20 cellular contexts compared by ENCODE assay signal in genomic region chr3:119085070-119085439, GRCh38. TPM values are rescaled to one million over a fixed set of nuclear protein-coding genes. Genes with fewer than 3 reads are reported as not detected.
DNase-seq lines count a peak whose midpoint lies in the region; ATAC-seq, FAIRE-seq and TF ChIP-seq lines count a peak whose summit lies in the region.
"Had no signal": no experiment of that assay in that cellular context is flagged by ENCODE, and none has a peak within 500 bp of the region (broad histone marks: within the 10 kb centered on the region; RNA-seq: fewer than 3 reads in every experiment).

No MANE protein-coding gene starts in this region.

- no peak for TF ChIP-seq EP300 in H1 (IDR thresholded peaks at IDR 0.05; ENCODE audit: borderline replicate concordance in 1 of 2, low read depth in 2 of 2, low read length in 2 of 2)

- H3K36me3 ChIP-seq in HCT116 (ENCODE audit: control insufficient read depth in 1 of 2, insufficient read depth in 2 of 2, low read length in 2 of 2) (no peaks in the 10 kb centered on the region), H1 (ENCODE audit: control insufficient read depth in 2 of 4, insufficient read depth in 4 of 4, low read length in 3 of 4) (no peaks in the 10 kb centered on the region), mesendoderm (ENCODE audit: control insufficient read depth, insufficient read depth, low read length) (no peaks in the 10 kb centered on the region), body of pancreas (replicated peaks in 1 of 2; ENCODE audit: insufficient read depth in 1 of 2, low read depth in 2 of 2) (no peaks in the 10 kb centered on the region)
- H3K36me3 ChIP-seq: BE2C, MG63 had no signal

- H3K4me1 ChIP-seq in HCT116 (ENCODE audit: control insufficient read depth in 1 of 2, insufficient read depth in 2 of 2, low read length in 2 of 2) (peaks cover 4 to 15% of the 10 kb centered on the region in 2 experiments; a peak in 3 of 4 replicates), H1 (replicated peaks in 1 of 4; ENCODE audit: control insufficient read depth in 3 of 4, insufficient read depth in 4 of 4, low read length in 3 of 4) (no peaks in the 10 kb centered on the region), mesendoderm (ENCODE audit: control insufficient read depth, low read depth, low read length) (no peaks in the 10 kb centered on the region), body of pancreas (no peaks in the 10 kb centered on the region)
- H3K4me1 ChIP-seq: BE2C had no signal

- CTCF ChIA-PET in HCT116 (lab: Charles Lee) (interaction anchor here (0.9 to 1.9 kb wide), 3 partner anchors 200 to 202 kb away, joined by 3 to 10 read pairs (median 4); no protein-coding TSS in a partner anchor), H1 (lab: Charles Lee; ENCODE audit: partially characterized antibody) (interaction anchor here (1.0 to 18.0 kb wide), 8 partner anchors 10 to 205 kb away, joined by 3 to 619 read pairs (median 3); no protein-coding TSS in a partner anchor)

- H3K23me2 ChIP-seq in H1 (ENCODE audit: low read depth, low read length): 0 out of 2 replicates have a peak, but pooled peaks cover 2% of the 10 kb centered on the region

- no peaks in the 10 kb centered on the region for H3K9me2 ChIP-seq in HCT116 (ENCODE audit: insufficient read depth)

- H4K91ac ChIP-seq in H1 (replicated peaks; ENCODE audit: insufficient read length, low read length): no peak overlapping the region

- H2AFZ ChIP-seq in HCT116 (ENCODE audit: low read depth, low read length, poor library complexity, severe bottlenecking): no peak overlapping the region
- H2AFZ ChIP-seq in H1 (ENCODE audit: low read length): no peak overlapping the region

- TF ChIP-seq CTCF in HCT116 (IDR thresholded peaks at IDR 0.05 in 2 of 3, conservative IDR thresholded peaks at IDR 0.05 in 1 of 3; ENCODE audit: borderline replicate concordance in 1 of 3, insufficient read depth in 1 of 3, low read depth in 2 of 3, low read length in 2 of 3): peak in 2 of 3 experiments; percentile 8 to 16; a peak in 1 of 6 replicates
- TF ChIP-seq CTCF in H1 (IDR thresholded peaks at IDR 0.05; ENCODE audit: control extremely low read depth in 1 of 3, insufficient read depth in 1 of 3, low read depth in 1 of 3, low read length in 3 of 3): peak in 2 of 3 experiments; percentile 30 to 40; a peak in 1 of 4 replicates
- no peak for TF ChIP-seq CTCF in body of pancreas (IDR thresholded peaks at IDR 0.05)

- BruUV-seq in HCT116 (replicated peaks; lab: Mats Ljungman, UMichigan): no TSS peak

- no peak overlapping the region for H2BK20ac ChIP-seq in H1 (ENCODE audit: low read length)

- TF ChIP-seq POLR2A in HCT116 (IDR thresholded peaks at IDR 0.05; ENCODE audit: borderline replicate concordance, extremely low read depth, insufficient read depth, insufficient read length) (no peak), H1 (IDR thresholded peaks at IDR 0.05; ENCODE audit: control extremely low read depth in 1 of 2, low read depth in 2 of 2, low read length in 2 of 2) (no peak), body of pancreas (IDR thresholded peaks at IDR 0.05) (no peak)

- H3K79me1 ChIP-seq in H1 (ENCODE audit: low read depth, low read length) (no peaks in the 10 kb centered on the region), mesendoderm (ENCODE audit: low read length) (no peaks in the 10 kb centered on the region)

- RAD21 ChIA-PET in HCT116 (lab: Charles Lee; ENCODE audit: low non-redundant PET in 1 of 2, low total read pairs in 2 of 2, uncharacterized antibody in 2 of 2, unreplicated experiment in 2 of 2): no interaction called here

- H4K8ac ChIP-seq in H1 (ENCODE audit: extremely low read depth, insufficient read depth, low read length) (no peak overlapping the region), mesendoderm (ENCODE audit: low read depth, low read length) (no peak overlapping the region)

- FAIRE-seq in H1 (lab: Jason Lieb, UNC): peak; percentile 62
- FAIRE-seq: A204.1 had no signal

- intact Hi-C loops in HCT116 (cut with micrococcal nuclease): no loop called here
- intact Hi-C loops in body of pancreas (cut with DNase I): no loop called here

- H2BK120ac ChIP-seq in H1 (replicated peaks; ENCODE audit: low read depth, low read length) (no peak overlapping the region), mesendoderm (ENCODE audit: low read depth, low read length) (no peak overlapping the region)

- H3K56ac ChIP-seq in H1 (replicated peaks; ENCODE audit: insufficient read length, low read depth, low read length) (no peak overlapping the region), mesendoderm (ENCODE audit: low read length) (no peak overlapping the region)

- H3K4me3 ChIP-seq in HCT116 (replicated peaks in 1 of 2; ENCODE audit: low read depth in 1 of 2, low read length in 2 of 2) (no peak overlapping the region), H1 (ENCODE audit: extremely low read depth in 1 of 4, insufficient read depth in 2 of 4, low read depth in 3 of 4, low read length in 4 of 4) (no peak overlapping the region), mesendoderm (ENCODE audit: low read length) (no peak overlapping the region), body of pancreas (no peak overlapping the region)
- H3K4me3 ChIP-seq: MG63 had no signal

- H3K9me3 ChIP-seq in HCT116 (ENCODE audit: control insufficient read depth in 1 of 2, insufficient read depth in 1 of 2, low read depth in 1 of 2, low read length in 2 of 2) (no peaks in the 10 kb centered on the region), H1 (ENCODE audit: insufficient read depth in 2 of 2, low read depth in 1 of 2, low read length in 1 of 2) (no peaks in the 10 kb centered on the region), body of pancreas (no peaks in the 10 kb centered on the region)
- H3K9me3 ChIP-seq: BE2C, MG63 had no signal

- no peaks in the 10 kb centered on the region for H3K27me3 ChIP-seq in HCT116 (ENCODE audit: insufficient read depth, low read length)
- no peaks in the 10 kb centered on the region for H3K27me3 ChIP-seq in H1 (replicated peaks in 1 of 4; ENCODE audit: control insufficient read depth in 3 of 4, extremely low read depth in 1 of 4, insufficient read depth in 3 of 4, low read length in 3 of 4)
- H3K27me3 ChIP-seq in mesendoderm (ENCODE audit: insufficient read depth, low read length, poor library complexity): no peaks in the 10 kb centered on the region
- H3K27me3 ChIP-seq in body of pancreas: no peaks in the 10 kb centered on the region

- 0 out of 2 replicates have a peak, but pooled peaks have one; percentile 7 for TF ChIP-seq RAD21 in HCT116 (IDR thresholded peaks at IDR 0.05; ENCODE audit: low read depth)
- TF ChIP-seq RAD21 in H1 (IDR thresholded peaks at IDR 0.05 in 1 of 2, conservative IDR thresholded peaks at IDR 0.05 in 1 of 2; ENCODE audit: low read depth in 2 of 2, low read length in 2 of 2): peak; percentile 64 to 71

- no peak overlapping the region for H2AK5ac ChIP-seq in H1 (ENCODE audit: low read depth, low read length)
- H2AK5ac ChIP-seq in mesendoderm (ENCODE audit: low read length): no peak overlapping the region

- H2BK15ac ChIP-seq in H1 (ENCODE audit: low read length): no peak overlapping the region
- no peak overlapping the region for H2BK15ac ChIP-seq in mesendoderm (replicated peaks; ENCODE audit: low read depth)

- 89% methylated on average over 3 of the region's 3 CpGs; no CpG with 5 or more reads in 1 of the 2 experiments for WGBS in H1 (ENCODE audit: extremely low coverage in 1 of 2, insufficient coverage in 1 of 2, insufficient read length in 1 of 2, insufficient replicate concordance in 2 of 2, low coverage in 1 of 2, low lambda C conversion rate in 2 of 2, missing lambda C conversion rate in 1 of 2), 2 experiments
- WGBS in mesendoderm (ENCODE audit: extremely low coverage, insufficient coverage, low lambda C conversion rate): no CpG with 5 or more reads among the region's 3 CpGs
- 77 to 82% methylated on average over 3 of the region's 3 CpGs for WGBS in body of pancreas, 2 donors

- H3K27ac ChIP-seq in HCT116 (ENCODE audit: low read depth, low read length): no peak overlapping the region
- H3K27ac ChIP-seq in H1 (ENCODE audit: low read depth, low read length): no peak overlapping the region
- H3K27ac ChIP-seq in mesendoderm (ENCODE audit: low read depth, low read length): no peak overlapping the region
- no peak overlapping the region for H3K27ac ChIP-seq in body of pancreas

- H3K79me2 ChIP-seq in HCT116 (ENCODE audit: insufficient read depth, low read length) (no peaks in the 10 kb centered on the region), H1 (ENCODE audit: control insufficient read depth in 1 of 2, insufficient read depth in 2 of 2, low read length in 2 of 2) (no peaks in the 10 kb centered on the region), mesendoderm (ENCODE audit: control insufficient read depth, insufficient read depth, low read length) (no peaks in the 10 kb centered on the region)

- H4K5ac ChIP-seq in H1 (ENCODE audit: insufficient read length, low read depth, low read length): no peak overlapping the region
- H4K5ac ChIP-seq in mesendoderm (ENCODE audit: low read length): no peak overlapping the region

- ATAC-seq in HCT116 (peak; percentile 56), body of pancreas (no peak)

- no peak overlapping the region for H3K9ac ChIP-seq in HCT116 (ENCODE audit: low read length)
- H3K9ac ChIP-seq in H1 (replicated peaks in 1 of 4; ENCODE audit: extremely low read depth in 1 of 4, low read depth in 3 of 4, low read length in 3 of 4): no peak overlapping the region
- no peak overlapping the region for H3K9ac ChIP-seq in mesendoderm (ENCODE audit: low read length)

- POLR2A ChIA-PET in HCT116 (lab: Charles Lee) (interaction anchor here (0.6 kb wide), 1 partner anchor 44 kb away, joined by 3 read pairs; no protein-coding TSS in a partner anchor), H1 (lab: Charles Lee; ENCODE audit: partially characterized antibody) (no interaction called here)

- H2BK12ac ChIP-seq in H1 (ENCODE audit: low read depth, low read length): no peak overlapping the region

- H3K4ac ChIP-seq in H1 (replicated peaks; ENCODE audit: insufficient read length, low read depth, low read length) (no peak overlapping the region), mesendoderm (ENCODE audit: low read depth, low read length) (no peak overlapping the region)

- H2BK5ac ChIP-seq in H1 (ENCODE audit: low read depth, low read length): no peak overlapping the region
- no peak overlapping the region for H2BK5ac ChIP-seq in mesendoderm (ENCODE audit: low read length)

- DNase-seq in COR-L47 (lab: John Stamatoyannopoulos, UW) (peak; percentile 29), HCT116 (ENCODE audit: low read depth, low spot score) (peak; percentile 3), H1 (ENCODE audit: low read depth in 1 of 2, low spot score in 2 of 2) (no peak), mesendoderm (peak; percentile 22), body of pancreas (no peak), NCI-H1417 (lab: John Stamatoyannopoulos, UW) (no peak), NCI-H1436 treated with DMSO at 0.1 percent for 48 hours (lab: John Stamatoyannopoulos, UW) (no peak)
- DNase-seq: BE2C, EL, GF-D8, NCI-H1048, NCI-H1436, NCI-H1930, NCI-H2227 treated with DMSO at 0.1 percent for 48 hours, NCI-H510A treated with DMSO at 0.1 percent for 48 hours, RPMI8226, SHP77 had no signal

- H4K20me1 ChIP-seq in HCT116 (ENCODE audit: insufficient read depth): no peaks in the 10 kb centered on the region
- no peaks in the 10 kb centered on the region for H4K20me1 ChIP-seq in H1 (replicated peaks in 1 of 2; ENCODE audit: control insufficient read depth in 1 of 2, insufficient read depth in 2 of 2, low read length in 2 of 2)

- H3K18ac ChIP-seq in H1 (ENCODE audit: extremely low read depth, low read length) (no peak overlapping the region), mesendoderm (ENCODE audit: low read length) (no peak overlapping the region)

- H3K4me2 ChIP-seq in HCT116 (ENCODE audit: low read length) (peak overlapping the region; percentile 58), H1 (ENCODE audit: insufficient read depth in 1 of 2, low read depth in 2 of 2, low read length in 2 of 2) (no peak overlapping the region), mesendoderm (ENCODE audit: low read length) (no peak overlapping the region)

- no peak overlapping the region for H3K14ac ChIP-seq in H1 (ENCODE audit: insufficient read length)

- H3K23ac ChIP-seq in H1 (ENCODE audit: insufficient read length) (no peak overlapping the region), mesendoderm (ENCODE audit: low read length) (no peak overlapping the region)

RNA-seq across cellular contexts. Expression of gene IGSF11, which starts 50.4 kb away (rescaled TPM):
- total RNA-seq in HCT116 (2021; ENCODE audit: unreplicated experiment): not detected
- not detected in 2 replicates for polyA plus RNA-seq in HCT116 (2012)
- 1.1 and 1.6 TPM in 2 replicates for total RNA-seq in H1 (2021; fragmentation: NEBNext Ultra II Directional; extraction: Animal tissue kit (Norgen Biotek cat#: 25700))
- 3.8 and 4.1 TPM in 2 replicates for polyA plus RNA-seq in H1 (2011; rRNA removed)
- polyA plus RNA-seq in H1 (2011; cell fraction: cytosol; rRNA removed): 3.1 TPM
- 5.3 TPM for polyA plus RNA-seq in H1 (2011; cell fraction: nucleus; rRNA removed)
- polyA plus RNA-seq in H1 (2012, experiment 1 of 2): 1.3 to 1.9 TPM (median 1.5 TPM) in 4 replicates
- 0.73 TPM for polyA plus RNA-seq in H1 (2012, experiment 2 of 2)
- polyA plus RNA-seq in H1 (2013, experiment 1 of 2): 0.95 TPM
- polyA plus RNA-seq in H1 (2013, experiment 2 of 2): 0.96 TPM
- polyA minus RNA-seq in H1 (2011; rRNA and poly(A)+ RNA removed): 7.6 and 9.1 TPM in 2 replicates
- polyA minus RNA-seq in H1 (2011; cell fraction: cytosol; rRNA and poly(A)+ RNA removed): 2.6 TPM
- polyA minus RNA-seq in H1 (2011; cell fraction: nucleus; rRNA and poly(A)+ RNA removed): 8.9 TPM
- polyA plus RNA-seq in mesendoderm (2013, experiment 1 of 2): 0.22 TPM
- polyA plus RNA-seq in mesendoderm (2013, experiment 2 of 2): 0.24 TPM
- total RNA-seq in body of pancreas: 1 to 10 TPM; 3.0 to 9.1 TPM
- total RNA-seq: LHCN-M2 had no signal

Comparison
In these comparisons a context has a peak if more than half of its experiments do, and no peak if none do; other contexts are left out.
1. DNase-seq: peak in COR-L47 (single experiment), HCT116 (single experiment) and mesendoderm (single experiment); none in H1 (0 of 2), body of pancreas (0 of 4), NCI-H1417 (0 of 3) and NCI-H1436 treated with DMSO at 0.1 percent for 48 hours (single experiment).
2. CTCF ChIP-seq: peak in HCT116 (2 of 3) and H1 (2 of 3); none in body of pancreas (0 of 7).